Comparison of ENCODE assay signal across 29 cellular contexts in genomic region chrX:150647331-150647730, GRCh38.
"Had no signal": no experiment of that assay in that cellular context is flagged by ENCODE, and none has a peak within 500 bp of the region (broad histone marks: within the 10 kb centered on the region; RNA-seq: fewer than 3 reads in every experiment).

No MANE protein-coding gene starts in this region.

- H3K4me1 Mint-ChIP-seq: endodermal cell, natural killer cell had no signal

- H3K27me3 ChIP-seq: esophagus squamous epithelium, heart right ventricle, right atrium auricular region, suprapubic skin, vagina had no signal

- H3K4me1 ChIP-seq: heart right ventricle, prostate gland, right atrium auricular region, vagina had no signal

- H3K36me3 ChIP-seq: prostate gland, right atrium auricular region, suprapubic skin had no signal

- ATAC-seq: heart right ventricle; left colon; left ventricle myocardium superior; natural killer cell; sciatic nerve; stimulated activated naive CD8-positive, alpha-beta T cell treated with anti-CD3 and anti-CD28 coated beads, Interleukin-15, amount 100 ng/mL, for 72 hours had no signal

- H3K4me3 ChIP-seq: esophagus squamous epithelium, heart right ventricle, lung, prostate gland, right atrium auricular region, smooth muscle cell, suprapubic skin, vagina had no signal

- H3K36me3 Mint-ChIP-seq: natural killer cell had no signal

- H3K4me3 Mint-ChIP-seq: endodermal cell; memory B cell; natural killer cell; neural crest cell; stimulated activated naive CD8-positive, alpha-beta T cell treated with anti-CD3 and anti-CD28 coated beads, Interleukin-15, amount 100 ng/mL, for 72 hours had no signal

- H3K9me3 Mint-ChIP-seq: memory B cell; natural killer cell; stimulated activated naive CD8-positive, alpha-beta T cell treated with anti-CD3 and anti-CD28 coated beads, Interleukin-15, amount 100 ng/mL, for 72 hours had no signal

- H3K27me3 Mint-ChIP-seq: memory B cell; stimulated activated naive CD8-positive, alpha-beta T cell treated with anti-CD3 and anti-CD28 coated beads, Interleukin-15, amount 100 ng/mL, for 72 hours had no signal

- DNase-seq: effector CD8-positive, alpha-beta T cell; endodermal cell; erythroblast; esophagus squamous epithelium; foreskin melanocyte; glutamatergic neuron; heart right ventricle; hippocampal formation; islet precursor cell; kidney glomerular epithelial cell; left colon; left ventricle myocardium superior; natural killer cell; stimulated activated CD4-positive, alpha-beta T cell treated with anti-CD3 and anti-CD28 coated beads, Interleukin-12 subunit alpha, Interleukin-12 subunit beta, amount 100 ng/mL, for 4 hours; stimulated activated CD4-positive, alpha-beta T cell treated with anti-CD3 and anti-CD28 coated beads, Interleukin-1b, Interleukin-23, amount 100 ng/mL, for 48 hours; stimulated activated CD4-positive, alpha-beta T cell treated with anti-CD3 and anti-CD28 coated beads, Interleukin-4, amount 100 ng/mL, for 1 hour; stimulated activated CD8-positive, alpha-beta memory T cell treated with anti-CD3 and anti-CD28 coated beads, Interleukin-4, amount 100 ng/mL, for 48 hours; stimulated activated naive CD4-positive, alpha-beta T cell; stimulated activated naive CD8-positive, alpha-beta T cell treated with anti-CD3 and anti-CD28 coated beads, Interleukin-15, amount 100 ng/mL, for 72 hours; trophoblast cell had no signal

- H3K27ac ChIP-seq: esophagus squamous epithelium, heart right ventricle, prostate gland, right atrium auricular region, suprapubic skin, vagina had no signal

- H3K27ac Mint-ChIP-seq: endodermal cell, memory B cell, natural killer cell had no signal

- H3K4me2 ChIP-seq: smooth muscle cell had no signal

- H3K9me3 ChIP-seq: esophagus squamous epithelium, heart right ventricle, prostate gland, right atrium auricular region, suprapubic skin, vagina had no signal
